Comparison of ENCODE assay signal across 12 cellular contexts in genomic region chr2:183495589-183496267, GRCh38.
DNase-seq lines count a peak whose midpoint lies in the region; ATAC-seq, FAIRE-seq and TF ChIP-seq lines count a peak whose summit lies in the region.
"Had no signal": no experiment of that assay in that cellular context is flagged by ENCODE, and none has a peak within 500 bp of the region (broad histone marks: within the 10 kb centered on the region; RNA-seq: fewer than 3 reads in every experiment).

No MANE protein-coding gene starts in this region.

- TF ChIP-seq CTCF in dorsolateral prefrontal cortex (IDR thresholded peaks at IDR 0.05 in 54 of 56, conservative IDR thresholded peaks at IDR 0.05 in 2 of 56; ENCODE audit: low read depth in 1 of 56, partially characterized antibody in 56 of 56) (no peak), osteocyte (IDR thresholded peaks at IDR 0.05) (no peak)

- H3K4me3 ChIP-seq in dorsolateral prefrontal cortex: no peak overlapping the region
- H3K4me3 ChIP-seq: lung had no signal

- H3K36me3 Mint-ChIP-seq in immature natural killer cell (peaks cover 0 to 4% (median 0%) of the 10 kb centered on the region in 3 donors), osteocyte (ENCODE audit: unreplicated experiment) (no peaks in the 10 kb centered on the region)

- H3K27me3 Mint-ChIP-seq in immature natural killer cell (ENCODE audit: low read depth in 3 of 3): peaks cover 0 to 1% (median 0%) of the 10 kb centered on the region in 3 donors
- no peaks in the 10 kb centered on the region for H3K27me3 Mint-ChIP-seq in osteocyte (ENCODE audit: unreplicated experiment)

- H3K27me3 ChIP-seq in dorsolateral prefrontal cortex: no peaks in the 10 kb centered on the region

- no peak for TF ChIP-seq POLR2A in GM12891 (IDR thresholded peaks at IDR 0.05; ENCODE audit: low read depth, low read length)

- no peak overlapping the region for H3K4me3 Mint-ChIP-seq in immature natural killer cell
- no peak overlapping the region for H3K4me3 Mint-ChIP-seq in osteocyte (ENCODE audit: unreplicated experiment)
- H3K4me3 Mint-ChIP-seq: activated T-cell treated with anti-CD3 and anti-CD28 coated beads, Interleukin-2, amount 50 U/mL, for 4 hours had no signal

- no peak overlapping the region for H3K27ac Mint-ChIP-seq in immature natural killer cell
- no peak overlapping the region for H3K27ac Mint-ChIP-seq in osteocyte (ENCODE audit: unreplicated experiment)

- H3K27ac ChIP-seq in dorsolateral prefrontal cortex: peak overlapping the region in 4 of 59 donors; percentile 5 to 17 (median 8)

- ATAC-seq in GM19351 (IDR thresholded peaks at IDR 0.05; ENCODE audit: unreplicated experiment) (peak; percentile 100), HG02798 (IDR thresholded peaks at IDR 0.05; ENCODE audit: poor library complexity, unreplicated experiment) (peak; percentile 87), HG03575 (IDR thresholded peaks at IDR 0.05; ENCODE audit: extremely low read depth, insufficient number of reproducible peaks, low FRiP score, unreplicated experiment) (peak; percentile 84)
- ATAC-seq: activated T-cell treated with anti-CD3 and anti-CD28 coated beads, Interleukin-2, amount 50 U/mL, for 4 hours had no signal

- peaks cover 15 to 45% (median 26%) of the 10 kb centered on the region in 6 donors for H3K9me3 Mint-ChIP-seq in immature natural killer cell
- H3K9me3 Mint-ChIP-seq in osteocyte (ENCODE audit: unreplicated experiment): peaks cover 6% of the 10 kb centered on the region

- FAIRE-seq in GM12891 (lab: Jason Lieb, UNC): peak; percentile 96

- H3K4me1 Mint-ChIP-seq in immature natural killer cell (no peaks in the 10 kb centered on the region), osteocyte (ENCODE audit: unreplicated experiment) (no peaks in the 10 kb centered on the region)

- intact Hi-C loops in dorsolateral prefrontal cortex (cut with DNase I): no loop called here

- no peak for DNase-seq in GM12891 (ENCODE audit: insufficient read length, low spot score)
- no peak for DNase-seq in dorsolateral prefrontal cortex
- no peak for DNase-seq in immature natural killer cell
- no peak for DNase-seq in osteocyte (ENCODE audit: extremely low spot score, unreplicated experiment)
- DNase-seq in NCI-H2029 (lab: John Stamatoyannopoulos, UW): no peak
- DNase-seq: activated T-cell treated with anti-CD3 and anti-CD28 coated beads, Interleukin-2, amount 50 U/mL, for 4 hours; KBM-7; T1000 had no signal

TF ChIP-seq in GM12891, 5 proteins besides CTCF, POLR2A, EP300 and RAD21:
- TF ChIP-seq POU2F2 (IDR thresholded peaks at IDR 0.05; ENCODE audit: low read depth, low read length) (peak; percentile 95), PAX5 (IDR thresholded peaks at IDR 0.05; ENCODE audit: insufficient read depth, low read length, severe bottlenecking) (peak; percentile 23), POLR2AphosphoS5 (IDR thresholded peaks at IDR 0.05; ENCODE audit: low read depth, low read length) (no peak), TAF1 (IDR thresholded peaks at IDR 0.05; ENCODE audit: low read depth, low read length) (no peak), SPI1 (IDR thresholded peaks at IDR 0.05; ENCODE audit: low read depth, low read length) (peak; percentile 50)
